Comparison of ENCODE assay signal across 10 cellular contexts in the genomic region with DNA sequence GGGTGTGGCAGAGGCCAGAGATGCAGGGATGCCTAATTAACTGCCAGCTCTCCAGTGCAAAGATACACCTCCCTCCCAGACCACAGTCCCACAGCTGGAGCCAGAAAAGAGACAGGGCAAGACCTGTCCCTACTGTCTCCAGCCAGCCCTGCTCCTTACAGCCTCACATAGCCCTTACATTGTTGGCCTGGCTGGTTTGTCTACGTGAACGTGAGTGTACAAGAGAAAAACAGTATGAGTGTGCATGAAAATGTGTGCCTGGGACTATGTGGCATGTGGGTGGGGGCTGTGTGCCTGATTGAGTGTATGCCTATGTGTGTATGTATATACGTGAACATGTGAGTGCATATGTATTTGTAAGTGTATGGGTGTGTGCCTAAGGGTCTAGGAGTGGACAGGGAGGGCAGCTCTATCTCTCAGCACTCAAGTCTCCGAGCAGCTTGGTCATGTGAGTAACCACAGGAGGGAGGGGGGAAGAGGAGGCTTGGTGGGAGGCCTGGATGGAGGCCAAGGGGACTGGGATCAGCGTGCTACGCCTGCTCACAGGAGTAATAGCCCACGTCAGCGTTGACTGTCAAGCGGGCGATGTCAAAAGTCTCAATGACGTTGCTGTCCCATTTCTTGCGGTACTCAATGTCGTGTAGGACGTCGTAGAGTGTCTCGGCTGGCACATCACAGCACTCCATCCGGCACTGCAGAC. TPM values are rescaled to one million over a fixed set of nuclear protein-coding genes. Genes with fewer than 3 reads are reported as not detected.
DNase-seq lines count a peak whose midpoint lies in the region; ATAC-seq, FAIRE-seq and TF ChIP-seq lines count a peak whose summit lies in the region.
"Had no signal": no experiment of that assay in that cellular context is flagged by ENCODE, and none has a peak within 500 bp of the region (broad histone marks: within the 10 kb centered on the region; RNA-seq: fewer than 3 reads in every experiment).

No MANE protein-coding gene starts in this region.

- POLR2A ChIA-PET in activated naive CD8-positive, alpha-beta T cell treated with anti-CD3 and anti-CD28 coated beads, Interleukin-2, amount 10 ng/mL, durations not matched to agents 7 days and 5 days (lab: Charles Lee): no interaction called here

- no peak for TF ChIP-seq POLR2A in H54 (IDR thresholded peaks at IDR 0.05; ENCODE audit: low read depth, low read length)

- DNase-seq in activated naive CD8-positive, alpha-beta T cell treated with anti-CD3 and anti-CD28 coated beads, Interleukin-2, amount 10 ng/mL, durations not matched to agents 7 days and 5 days: no peak
- DNase-seq in activated naive CD8-positive, alpha-beta T cell treated with anti-CD3 and anti-CD28 coated beads for 36 hours: no peak
- peak; percentile 94 for DNase-seq in amniotic epithelial cell (ENCODE audit: low read depth)
- DNase-seq in kidney glomerular epithelial cell (lab: John Stamatoyannopoulos, UW): peak; percentile 51
- DNase-seq in urothelium cell line (ENCODE audit: low spot score): peak; percentile 74
- no peak for DNase-seq in NCI-H526 treated with DMSO at 0.1 percent for 48 hours (lab: John Stamatoyannopoulos, UW)
- DNase-seq in H54 (ENCODE audit: insufficient read length, low spot score): no peak
- no peak for DNase-seq in stimulated activated CD4-positive, alpha-beta T cell treated with anti-CD3 and anti-CD28 coated beads, Interleukin-4, amount 100 ng/mL, for 24 hours
- DNase-seq: amniotic stem cell, spleen had no signal

- H3K36me3 Mint-ChIP-seq in activated naive CD8-positive, alpha-beta T cell treated with anti-CD3 and anti-CD28 coated beads, Interleukin-2, amount 10 ng/mL, durations not matched to agents 7 days and 5 days: no peaks in the 10 kb centered on the region
- peaks cover 4% of the 10 kb centered on the region for H3K36me3 Mint-ChIP-seq in activated naive CD8-positive, alpha-beta T cell treated with anti-CD3 and anti-CD28 coated beads for 36 hours

- no peak overlapping the region for H3K4me3 Mint-ChIP-seq in activated naive CD8-positive, alpha-beta T cell treated with anti-CD3 and anti-CD28 coated beads, Interleukin-2, amount 10 ng/mL, durations not matched to agents 7 days and 5 days
- no peak overlapping the region for H3K4me3 Mint-ChIP-seq in activated naive CD8-positive, alpha-beta T cell treated with anti-CD3 and anti-CD28 coated beads for 36 hours

- peak overlapping the region; percentile 7 for H3K27ac Mint-ChIP-seq in activated naive CD8-positive, alpha-beta T cell treated with anti-CD3 and anti-CD28 coated beads, Interleukin-2, amount 10 ng/mL, durations not matched to agents 7 days and 5 days
- no peak overlapping the region for H3K27ac Mint-ChIP-seq in activated naive CD8-positive, alpha-beta T cell treated with anti-CD3 and anti-CD28 coated beads for 36 hours

- ATAC-seq in activated naive CD8-positive, alpha-beta T cell treated with anti-CD3 and anti-CD28 coated beads, Interleukin-2, amount 10 ng/mL, durations not matched to agents 7 days and 5 days (ENCODE audit: low read depth): no peak

- no peaks in the 10 kb centered on the region for H3K9me3 Mint-ChIP-seq in activated naive CD8-positive, alpha-beta T cell treated with anti-CD3 and anti-CD28 coated beads, Interleukin-2, amount 10 ng/mL, durations not matched to agents 7 days and 5 days
- no peaks in the 10 kb centered on the region for H3K9me3 Mint-ChIP-seq in activated naive CD8-positive, alpha-beta T cell treated with anti-CD3 and anti-CD28 coated beads for 36 hours

- peaks cover 2% of the 10 kb centered on the region for H3K27me3 Mint-ChIP-seq in activated naive CD8-positive, alpha-beta T cell treated with anti-CD3 and anti-CD28 coated beads, Interleukin-2, amount 10 ng/mL, durations not matched to agents 7 days and 5 days
- no peaks in the 10 kb centered on the region for H3K27me3 Mint-ChIP-seq in activated naive CD8-positive, alpha-beta T cell treated with anti-CD3 and anti-CD28 coated beads for 36 hours

- FAIRE-seq in urothelium cell line (lab: Jason Lieb, UNC) (peak; percentile 77), H54 (lab: Jason Lieb, UNC) (no peak)

- peaks cover 10% of the 10 kb centered on the region for H3K4me1 Mint-ChIP-seq in activated naive CD8-positive, alpha-beta T cell treated with anti-CD3 and anti-CD28 coated beads, Interleukin-2, amount 10 ng/mL, durations not matched to agents 7 days and 5 days
- H3K4me1 Mint-ChIP-seq in activated naive CD8-positive, alpha-beta T cell treated with anti-CD3 and anti-CD28 coated beads for 36 hours: peaks cover 19% of the 10 kb centered on the region

RNA-seq across cellular contexts. Expression of a gene that starts 6.6 kb away (rescaled TPM):
- 100 to 1,000 TPM; 129 to 134 TPM for total RNA-seq in activated naive CD8-positive, alpha-beta T cell treated with anti-CD3 and anti-CD28 coated beads, Interleukin-2, amount 10 ng/mL, durations not matched to agents 7 days and 5 days
- total RNA-seq in activated naive CD8-positive, alpha-beta T cell treated with anti-CD3 and anti-CD28 coated beads for 36 hours: 10 to 100 TPM; 49.3 to 52.3 TPM

RNA-seq across cellular contexts. Expression of a gene that starts 35.0 kb away (rescaled TPM):
- 1 to 10 TPM; 7.8 to 8.0 TPM for total RNA-seq in activated naive CD8-positive, alpha-beta T cell treated with anti-CD3 and anti-CD28 coated beads, Interleukin-2, amount 10 ng/mL, durations not matched to agents 7 days and 5 days
- 1 to 10 TPM; 6.2 to 6.4 TPM for total RNA-seq in activated naive CD8-positive, alpha-beta T cell treated with anti-CD3 and anti-CD28 coated beads for 36 hours

RNA-seq across cellular contexts. Expression of a gene that starts 55.4 kb away (rescaled TPM):
- 100 to 1,000 TPM; 159 to 163 TPM for total RNA-seq in activated naive CD8-positive, alpha-beta T cell treated with anti-CD3 and anti-CD28 coated beads, Interleukin-2, amount 10 ng/mL, durations not matched to agents 7 days and 5 days
- 10 to 100 TPM; 41.2 to 45.7 TPM for total RNA-seq in activated naive CD8-positive, alpha-beta T cell treated with anti-CD3 and anti-CD28 coated beads for 36 hours

Comparison
In these comparisons a context has a peak if more than half of its experiments do, and no peak if none do; other contexts are left out.
1. DNase-seq: peak in amniotic epithelial cell (single experiment), kidney glomerular epithelial cell (single experiment) and urothelium cell line (single experiment); none in activated naive CD8-positive, alpha-beta T cell treated with anti-CD3 and anti-CD28 coated beads, Interleukin-2, amount 10 ng/mL, durations not matched to agents 7 days and 5 days (single experiment), activated naive CD8-positive, alpha-beta T cell treated with anti-CD3 and anti-CD28 coated beads for 36 hours (single experiment), NCI-H526 treated with DMSO at 0.1 percent for 48 hours (single experiment), H54 (single experiment) and stimulated activated CD4-positive, alpha-beta T cell treated with anti-CD3 and anti-CD28 coated beads, Interleukin-4, amount 100 ng/mL, for 24 hours (single experiment).